11 cellular contexts compared by ENCODE assay signal in genomic region chr14:22737052-22737451, GRCh38. TPM values are rescaled to one million over a fixed set of nuclear protein-coding genes. Genes with fewer than 3 reads are reported as not detected.
DNase-seq lines count a peak whose midpoint lies in the region; ATAC-seq and TF ChIP-seq lines count a peak whose summit lies in the region.
"Had no signal": no experiment of that assay in that cellular context is flagged by ENCODE, and none has a peak within 500 bp of the region (broad histone marks: within the 10 kb centered on the region; RNA-seq: fewer than 3 reads in every experiment).

No MANE protein-coding gene starts in this region.

- DNase-seq in fibroblast of lung (ENCODE audit: low read depth in 2 of 2) (no peak), AG08395 (ENCODE audit: low spot score) (no peak), retina (no peak), activated gamma-delta T cell (lab: John Stamatoyannopoulos, UW) (no peak), DMS 273 treated with DMSO at 0.1 percent for 48 hours (lab: John Stamatoyannopoulos, UW) (no peak)
- DNase-seq: NCI-H1417, T-cell had no signal

- no peaks in the 10 kb centered on the region for H3K36me3 ChIP-seq in fibroblast of lung (ENCODE audit: control insufficient read depth, insufficient read depth, low read length)

- no peak overlapping the region for H3K27ac ChIP-seq in fibroblast of lung (ENCODE audit: insufficient read depth, low read length)
- H3K27ac ChIP-seq: parathyroid adenoma had no signal

- H3K9me3 ChIP-seq in fibroblast of lung (ENCODE audit: control insufficient read depth, insufficient read depth, low read depth, low read length): no peaks in the 10 kb centered on the region

- H3K27me3 ChIP-seq in fibroblast of lung (ENCODE audit: control insufficient read depth, insufficient read depth, low read length): no peaks in the 10 kb centered on the region

- H3K4me3 ChIP-seq in fibroblast of lung (replicated peaks in 1 of 4; ENCODE audit: control extremely low read depth in 1 of 4, insufficient read depth in 1 of 4, low read depth in 3 of 4, low read length in 4 of 4): no peak overlapping the region

- no peak overlapping the region for H3K9ac ChIP-seq in fibroblast of lung (ENCODE audit: insufficient read depth, low read length)
- H3K9ac ChIP-seq: parathyroid adenoma had no signal

- H3K4me1 ChIP-seq in fibroblast of lung (ENCODE audit: control insufficient read depth, extremely low read depth, insufficient read depth, low read length): no peaks in the 10 kb centered on the region
- H3K4me1 ChIP-seq: parathyroid adenoma had no signal

- ATAC-seq in GM18498 (IDR thresholded peaks at IDR 0.05; ENCODE audit: unreplicated experiment): peak; percentile 75
- ATAC-seq in GM21367 (IDR thresholded peaks at IDR 0.05; ENCODE audit: unreplicated experiment): peak; percentile 57
- peak; percentile 56 for ATAC-seq in HG03439 (IDR thresholded peaks at IDR 0.05; ENCODE audit: unreplicated experiment)
- ATAC-seq: T-cell had no signal

- peak overlapping the region; percentile 11 for H2AFZ ChIP-seq in fibroblast of lung (ENCODE audit: low read length)
- H2AFZ ChIP-seq: parathyroid adenoma had no signal

- no peak overlapping the region for H3K4me2 ChIP-seq in fibroblast of lung (ENCODE audit: extremely low read depth, insufficient read depth, low read length)

- no peak for TF ChIP-seq CTCF in fibroblast of lung (conservative IDR thresholded peaks at IDR 0.05 in 1 of 2, IDR thresholded peaks at IDR 0.05 in 1 of 2; ENCODE audit: low read depth in 1 of 2, low read length in 2 of 2)

- H4K20me1 ChIP-seq in fibroblast of lung (ENCODE audit: control insufficient read depth, extremely low read depth, insufficient read depth, low read length): no peaks in the 10 kb centered on the region

- no peaks in the 10 kb centered on the region for H3K79me2 ChIP-seq in fibroblast of lung (ENCODE audit: control insufficient read depth, insufficient read depth, low read length)
- H3K79me2 ChIP-seq: parathyroid adenoma had no signal

RNA-seq across cellular contexts. Expression of gene OXA1L, which starts 29.4 kb away (rescaled TPM):
- total RNA-seq in fibroblast of lung: 66.5 and 67.2 TPM in 2 replicates
- 141 and 159 TPM in 2 replicates for polyA plus RNA-seq in fibroblast of lung
- polyA plus RNA-seq in fibroblast of lung (2012): 102 and 115 TPM in 2 replicates
- polyA minus RNA-seq in fibroblast of lung (ENCODE audit: low replicate concordance): 135 and 178 TPM in 2 replicates
